In genomic region chr13:27406178-27406939, GRCh38 we compare ENCODE assay signal across 8 cellular contexts. TPM values are rescaled to one million over a fixed set of nuclear protein-coding genes. Genes with fewer than 3 reads are reported as not detected.
DNase-seq lines count a peak whose midpoint lies in the region; ATAC-seq and TF ChIP-seq lines count a peak whose summit lies in the region.

No MANE protein-coding gene starts in this region.

- H3K4me1 ChIP-seq in sigmoid colon: peaks cover 0 to 21% (median 16%) of the 10 kb centered on the region in 4 donors

- TF ChIP-seq CTCF in GM12864 (IDR thresholded peaks at IDR 0.05; ENCODE audit: low read depth, low read length, missing control alignments) (peak; percentile 46), sigmoid colon (IDR thresholded peaks at IDR 0.05) (peak in 2 of 4 experiments; percentile 31 to 49)

- intact Hi-C loops in left cardiac atrium (cut with DNase I): no loop called here
- intact Hi-C loops in sigmoid colon (cut with DNase I): no loop called here

- DNase-seq in Ammon's horn (ENCODE audit: low spot score) (peak; percentile 40), GM12864 (ENCODE audit: low read depth) (no peak), NCI-H2227 (lab: John Stamatoyannopoulos, UW; ENCODE audit: unreplicated experiment) (peak; percentile 37), left cardiac atrium (no peak), superior temporal gyrus (ENCODE audit: extremely low spot score) (peak; percentile 57), sigmoid colon (no peak)
- DNase-seq in activated T-cell treated with anti-CD3 and anti-CD28 coated beads, Interleukin-2, amount 50 U/mL, for 48 hours: peak; percentile 29 to 31

- no peak for TF ChIP-seq POLR2A in sigmoid colon (IDR thresholded peaks at IDR 0.05)

- H3K27me3 ChIP-seq in sigmoid colon: no peaks in the 10 kb centered on the region

- H3K36me3 ChIP-seq in sigmoid colon: no peaks in the 10 kb centered on the region

- 62 to 85% methylated on average over 12 of the region's 12 CpGs for WGBS in sigmoid colon, 2 donors

- H3K4me3 ChIP-seq in GM12864 (ENCODE audit: low read depth, low read length): no peak overlapping the region
- H3K4me3 ChIP-seq in sigmoid colon: no peak overlapping the region

- H3K27ac ChIP-seq in sigmoid colon: no peak overlapping the region

- ATAC-seq in left cardiac atrium (peak; percentile 32 to 38), HG03442 (IDR thresholded peaks at IDR 0.05; ENCODE audit: unreplicated experiment) (no peak)

- TF ChIP-seq EP300 in sigmoid colon (IDR thresholded peaks at IDR 0.05): no peak

- H3K9me3 ChIP-seq in sigmoid colon: no peaks in the 10 kb centered on the region

RNA-seq across cellular contexts. Expression of gene GTF3A, which starts 18.1 kb away (rescaled TPM):
- total RNA-seq in left cardiac atrium (100 to 1,000 TPM; 159 to 172 TPM), sigmoid colon (100 to 1,000 TPM; 135 to 172 (median 154) TPM)
- 100 to 1,000 TPM in 1 of 3 donors, 10 to 100 TPM in 2; 76.3 to 113 (median 87.1) TPM for polyA plus RNA-seq in sigmoid colon

RNA-seq across cellular contexts. Expression of gene MTIF3, which starts 44.0 kb away (rescaled TPM):
- 100 to 1,000 TPM in 1 of 2 donors, 10 to 100 TPM in 1; 91.0 to 101 TPM for total RNA-seq in left cardiac atrium
- 100 to 1,000 TPM in 1 of 4 donors, 10 to 100 TPM in 3; 64.3 to 102 (median 74.4) TPM for total RNA-seq in sigmoid colon
- polyA plus RNA-seq in sigmoid colon: 100 to 1,000 TPM in 1 of 3 donors, 10 to 100 TPM in 2; 72.9 to 125 (median 86.5) TPM

Comparison
In these comparisons a context has a peak if more than half of its experiments do, and no peak if none do; other contexts are left out.
1. DNase-seq: peak in Ammon's horn (single experiment), NCI-H2227 (single experiment), activated T-cell treated with anti-CD3 and anti-CD28 coated beads, Interleukin-2, amount 50 U/mL, for 48 hours (2 of 2) and superior temporal gyrus (single experiment); none in GM12864 (single experiment), left cardiac atrium (single experiment) and sigmoid colon (single experiment).